15 cellular contexts compared by ENCODE assay signal in the genomic region with DNA sequence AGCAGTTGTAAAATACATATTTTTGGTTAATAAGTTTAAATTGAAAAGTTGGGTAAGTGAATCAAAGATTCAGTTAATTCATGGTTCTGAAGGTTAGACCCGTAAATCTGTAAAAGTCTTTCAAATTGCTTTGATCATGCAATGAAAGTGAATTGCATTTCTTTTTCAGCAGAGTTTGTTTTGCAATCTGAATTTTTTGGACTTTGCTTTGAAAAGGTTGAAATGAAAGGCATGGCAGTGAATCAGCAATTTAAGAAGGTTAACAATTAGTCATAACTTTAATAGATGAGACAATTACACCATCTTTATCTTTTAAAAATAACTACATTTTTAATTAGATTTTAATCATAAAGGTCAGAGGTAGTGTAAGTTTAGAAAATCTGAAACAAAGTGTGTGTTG.
"Had no signal": no experiment of that assay in that cellular context is flagged by ENCODE, and none has a peak within 500 bp of the region (broad histone marks: within the 10 kb centered on the region; RNA-seq: fewer than 3 reads in every experiment).

No MANE protein-coding gene starts in this region.

- ATAC-seq: activated CD4-positive, alpha-beta T cell treated with anti-CD3 and anti-CD28 coated beads for 36 hours; activated CD8-positive, alpha-beta T cell treated with anti-CD3 and anti-CD28 coated beads for 36 hours; left lung; pancreas; stimulated activated naive CD8-positive, alpha-beta T cell treated with anti-CD3 and anti-CD28 coated beads, Interleukin-15, amount 100 ng/mL, for 72 hours had no signal

- H3K27ac ChIP-seq: left lung, pancreas, testis, WERI-Rb-1 had no signal

- H3K4me3 ChIP-seq: left lung, pancreas, testis had no signal

- FAIRE-seq: pancreas had no signal

- H3K9me3 ChIP-seq: left lung, pancreas, testis had no signal

- DNase-seq: activated CD4-positive, alpha-beta T cell treated with anti-CD3 and anti-CD28 coated beads for 36 hours; activated CD8-positive, alpha-beta memory T cell treated with anti-CD3 and anti-CD28 coated beads, Interleukin-2, amount 50 U/mL, for 48 hours; activated CD8-positive, alpha-beta T cell treated with anti-CD3 and anti-CD28 coated beads for 36 hours; activated naive CD8-positive, alpha-beta T cell treated with anti-CD3 and anti-CD28 coated beads, Interleukin-2, amount 10 ng/mL, durations not matched to agents 7 days and 5 days; effector memory CD4-positive, alpha-beta T cell; erythroblast; head of caudate nucleus; left lung; pancreas; retina; stimulated activated CD4-positive, alpha-beta T cell treated with anti-CD3 and anti-CD28 coated beads, Interleukin-4, amount 100 ng/mL, for 1 hour; stimulated activated naive CD8-positive, alpha-beta T cell treated with anti-CD3 and anti-CD28 coated beads, Interleukin-15, amount 100 ng/mL, for 72 hours; T-helper 1 cell; testis; WERI-Rb-1 had no signal

- H3K36me3 ChIP-seq: left lung, pancreas, WERI-Rb-1 had no signal

- H3K27me3 ChIP-seq: left lung, pancreas, testis had no signal

- H3K4me1 ChIP-seq: pancreas, testis had no signal
